22 cellular contexts compared by ENCODE assay signal in the genomic region with DNA sequence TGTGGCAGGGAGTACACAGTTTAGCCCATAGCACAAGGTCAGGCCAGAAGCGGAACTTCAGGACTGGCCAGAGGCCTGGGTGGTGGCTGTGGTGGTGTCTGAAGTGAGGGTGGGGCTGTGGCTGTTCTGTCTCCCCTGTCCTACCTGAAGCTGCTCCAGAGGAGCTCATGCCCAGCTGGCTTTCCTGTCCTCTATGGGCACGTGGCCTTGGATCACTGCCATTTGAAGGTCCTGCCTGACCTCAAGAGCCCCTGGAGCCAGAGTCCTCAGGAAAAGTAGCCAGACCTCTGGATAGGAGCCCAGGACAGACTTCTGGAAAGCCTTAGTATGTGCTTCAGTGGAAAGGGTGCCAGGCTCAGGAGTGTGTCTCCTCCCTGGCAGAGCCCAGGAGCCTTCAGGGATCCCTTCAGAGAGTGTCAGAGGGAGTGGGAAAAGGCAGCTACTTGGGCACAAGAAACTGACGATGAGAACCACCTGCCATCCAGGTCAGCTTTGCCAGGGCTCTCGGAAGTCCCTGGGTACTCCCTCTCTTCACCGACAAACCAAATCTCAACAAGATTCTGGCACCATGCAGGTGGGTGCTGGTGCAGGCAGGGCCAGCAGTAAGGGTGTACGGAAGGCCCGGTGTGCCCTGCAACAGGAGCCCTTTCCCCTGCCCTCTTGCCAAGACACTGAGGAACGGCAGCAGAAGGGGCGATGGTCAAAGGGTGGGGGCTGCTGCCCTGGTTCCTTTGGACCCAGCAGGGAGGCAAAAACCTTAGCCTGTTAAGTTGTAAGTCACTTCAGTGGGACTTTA.
"Had no signal": no experiment of that assay in that cellular context is flagged by ENCODE, and none has a peak within 500 bp of the region (broad histone marks: within the 10 kb centered on the region; RNA-seq: fewer than 3 reads in every experiment).

No MANE protein-coding gene starts in this region.

- H3K4me1 ChIP-seq: parathyroid adenoma had no signal

- H3K9me3 ChIP-seq: SK-N-SH, tibial artery had no signal

- H3K27ac ChIP-seq: parathyroid adenoma, VCaP had no signal

- H3K9me3 Mint-ChIP-seq: activated CD4-positive, alpha-beta memory T cell treated with anti-CD3 and anti-CD28 coated beads, Interleukin-2, amount 10 ng/mL, durations not matched to agents 7 days and 5 days; activated CD4-positive, alpha-beta T cell treated with anti-CD3 and anti-CD28 coated beads, Interleukin-2, amount 10 ng/mL, durations not matched to agents 24 days and 14 days; activated naive CD8-positive, alpha-beta T cell treated with anti-CD3 and anti-CD28 coated beads, Interleukin-2, amount 50 U/mL, for 24 hours; dendritic cell treated with granulocyte-macrophage colony-stimulating factor and Interleukin-4, amounts not matched to agents 40 ng/mL and 50 ng/mL, for 4 days had no signal

- H3K4me3 ChIP-seq: tibial artery had no signal

- H3K4me3 Mint-ChIP-seq: activated CD4-positive, alpha-beta memory T cell treated with anti-CD3 and anti-CD28 coated beads, Interleukin-2, amount 10 ng/mL, durations not matched to agents 7 days and 5 days; activated CD4-positive, alpha-beta T cell treated with anti-CD3 and anti-CD28 coated beads, Interleukin-2, amount 10 ng/mL, durations not matched to agents 24 days and 14 days; activated naive CD8-positive, alpha-beta T cell treated with anti-CD3 and anti-CD28 coated beads, Interleukin-2, amount 50 U/mL, for 24 hours; dendritic cell treated with granulocyte-macrophage colony-stimulating factor and Interleukin-4, amounts not matched to agents 40 ng/mL and 50 ng/mL, for 4 days; nephron had no signal

- H3K27ac Mint-ChIP-seq: activated CD4-positive, alpha-beta memory T cell treated with anti-CD3 and anti-CD28 coated beads, Interleukin-2, amount 10 ng/mL, durations not matched to agents 7 days and 5 days; activated CD4-positive, alpha-beta T cell treated with anti-CD3 and anti-CD28 coated beads, Interleukin-2, amount 10 ng/mL, durations not matched to agents 24 days and 14 days; activated naive CD8-positive, alpha-beta T cell treated with anti-CD3 and anti-CD28 coated beads, Interleukin-2, amount 50 U/mL, for 24 hours; dendritic cell treated with granulocyte-macrophage colony-stimulating factor and Interleukin-4, amounts not matched to agents 40 ng/mL and 50 ng/mL, for 4 days; nephron had no signal

- H3K36me3 ChIP-seq: tibial artery had no signal

- ATAC-seq: activated CD4-positive, CD25-positive, alpha-beta regulatory T cell treated with anti-CD3 and anti-CD28 coated beads, Interleukin-2, amount 50 U/mL, for 24 hours; activated naive CD8-positive, alpha-beta T cell treated with anti-CD3 and anti-CD28 coated beads, Interleukin-2, amount 50 U/mL, for 24 hours; left colon had no signal

- H3K27me3 Mint-ChIP-seq: activated CD4-positive, alpha-beta T cell treated with anti-CD3 and anti-CD28 coated beads, Interleukin-2, amount 10 ng/mL, durations not matched to agents 24 days and 14 days had no signal

- H3K4me1 Mint-ChIP-seq: activated CD4-positive, alpha-beta memory T cell treated with anti-CD3 and anti-CD28 coated beads, Interleukin-2, amount 10 ng/mL, durations not matched to agents 7 days and 5 days; activated naive CD8-positive, alpha-beta T cell treated with anti-CD3 and anti-CD28 coated beads, Interleukin-2, amount 50 U/mL, for 24 hours had no signal

- DNase-seq: activated CD4-positive, alpha-beta memory T cell treated with anti-CD3 and anti-CD28 coated beads, Interleukin-2, amount 10 ng/mL, durations not matched to agents 7 days and 5 days; activated CD4-positive, alpha-beta T cell treated with anti-CD3 and anti-CD28 coated beads, Interleukin-2, amount 10 ng/mL, durations not matched to agents 24 days and 14 days; activated effector memory CD4-positive, alpha-beta T cell treated with anti-CD3 and anti-CD28 coated beads, Interleukin-2, amount 50 U/mL, for 16 hours; activated naive CD4-positive, alpha-beta T cell treated with anti-CD3 and anti-CD28 coated beads, Interleukin-2, amount 50 U/mL, for 16 hours; activated naive CD8-positive, alpha-beta T cell treated with anti-CD3 and anti-CD28 coated beads, Interleukin-2, amount 50 U/mL, for 24 hours; effector CD8-positive, alpha-beta T cell; erythroblast; foreskin melanocyte; glutamatergic neuron; hypothalamus; left colon; midbrain; SK-N-SH; stimulated activated CD4-positive, alpha-beta T cell treated with anti-CD3 and anti-CD28 coated beads, Interleukin-4, amount 100 ng/mL, for 24 hours; stimulated activated naive CD4-positive, alpha-beta T cell treated with Interleukin-2 at 50 U/mL for 16 hours; T-helper 2 cell; tibial artery had no signal

- H3K27me3 ChIP-seq: tibial artery had no signal
